6 cellular contexts compared by ENCODE assay signal in the genomic region with DNA sequence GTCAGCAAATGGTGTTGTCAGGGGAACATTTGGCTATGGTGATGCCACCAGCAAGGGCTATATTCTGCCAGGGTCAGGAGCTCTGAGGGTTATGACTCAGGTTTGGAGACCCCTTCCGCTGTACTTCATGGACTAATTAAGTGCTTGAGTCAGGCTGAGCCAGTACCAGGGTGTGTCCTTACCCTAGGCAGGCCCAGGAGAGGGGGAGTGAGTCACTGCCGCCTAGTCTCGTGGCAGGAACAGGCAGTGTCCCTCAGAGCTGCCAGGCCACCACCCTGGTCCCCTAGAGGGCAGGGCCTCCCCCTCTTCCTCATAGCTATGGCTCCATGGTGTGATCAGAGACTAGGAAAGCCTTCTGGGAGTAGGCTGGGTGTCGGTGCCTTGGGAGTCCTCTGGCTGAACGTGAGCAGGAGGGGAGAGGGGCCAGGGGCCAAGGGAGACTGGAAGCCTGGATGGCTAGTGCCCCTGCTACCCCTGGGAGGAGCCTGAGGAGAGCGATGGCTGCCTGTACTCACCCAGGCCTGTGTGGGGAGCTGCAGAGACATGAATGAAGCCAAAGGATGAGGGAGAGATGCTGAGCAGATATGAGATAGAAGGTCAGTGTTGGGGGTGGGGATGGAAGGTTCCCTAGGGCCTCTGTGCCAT. TPM values are rescaled to one million over a fixed set of nuclear protein-coding genes. Genes with fewer than 3 reads are reported as not detected.
A peak's percentile ranks its signal among the peaks of the same experiment; 100 is the strongest.
DNase-seq lines count a peak whose midpoint lies in the region; ATAC-seq and TF ChIP-seq lines count a peak whose summit lies in the region.

No MANE protein-coding gene starts in this region.

- CTCF ChIA-PET in CD8-positive, alpha-beta T cell (lab: Charles Lee): interaction anchor here (0.8 to 11.8 kb wide), 2 partner anchors 10 to 26 kb away, joined by 4 to 132 read pairs; partner anchors contain the start of gene MAPKAPK3

- H3K4me3 ChIP-seq in aorta (ENCODE audit: low read length in 2 of 2): no peak overlapping the region
- H3K4me3 ChIP-seq in CD8-positive, alpha-beta T cell (ENCODE audit: low read depth, low read length): no peak overlapping the region

- H3K9me3 Mint-ChIP-seq in CD8-positive, alpha-beta T cell: no peaks in the 10 kb centered on the region

- peaks cover 35% of the 10 kb centered on the region for H3K36me3 Mint-ChIP-seq in CD8-positive, alpha-beta T cell

- no peaks in the 10 kb centered on the region for H3K4me1 ChIP-seq in aorta (ENCODE audit: control insufficient read depth in 1 of 2, insufficient read depth in 2 of 2, low read length in 2 of 2)
- peaks cover 92% of the 10 kb centered on the region for H3K4me1 ChIP-seq in CD8-positive, alpha-beta T cell (ENCODE audit: insufficient read depth, low read length)

- POLR2A ChIA-PET in CD8-positive, alpha-beta T cell (lab: Charles Lee): no interaction called here

- peaks cover 0 to 2% of the 10 kb centered on the region in 2 donors for H3K36me3 ChIP-seq in aorta (ENCODE audit: control insufficient read depth in 1 of 2, insufficient read depth in 2 of 2, low read length in 1 of 2)
- no peaks in the 10 kb centered on the region for H3K36me3 ChIP-seq in CD8-positive, alpha-beta T cell (ENCODE audit: insufficient read depth, low read length)

- H3K27me3 Mint-ChIP-seq in CD8-positive, alpha-beta T cell (ENCODE audit: low read depth): no peaks in the 10 kb centered on the region

- no peak overlapping the region for H3K27ac ChIP-seq in aorta (ENCODE audit: low read depth in 1 of 2, low read length in 2 of 2)
- no peak overlapping the region for H3K27ac ChIP-seq in CD8-positive, alpha-beta T cell (ENCODE audit: low read depth, low read length)

- DNase-seq in GM13977 (ENCODE audit: low spot score): no peak
- peak; percentile 96 for DNase-seq in RPMI7951 (ENCODE audit: low read depth)
- DNase-seq in Right ventricle myocardium superior: peak; percentile 74
- peak in 1 of 2 donors; percentile 71 for DNase-seq in aorta
- DNase-seq in CD8-positive, alpha-beta T cell: no peak

- no peak overlapping the region for H3K27ac Mint-ChIP-seq in CD8-positive, alpha-beta T cell

- peak; percentile 72 for ATAC-seq in Right ventricle myocardium superior (ENCODE audit: poor library complexity)
- ATAC-seq in aorta (ENCODE audit: low FRiP score): peak; percentile 61
- no peak for ATAC-seq in CD8-positive, alpha-beta T cell
- no peak for ATAC-seq in HG03521 (IDR thresholded peaks at IDR 0.05; ENCODE audit: unreplicated experiment)

- H3K4me1 Mint-ChIP-seq in CD8-positive, alpha-beta T cell (ENCODE audit: low read depth): peaks cover 87% of the 10 kb centered on the region

- TF ChIP-seq CTCF in GM13977 (IDR thresholded peaks at IDR 0.05; ENCODE audit: extremely low read depth, insufficient read depth, missing control alignments): peak; percentile 59
- no peak for TF ChIP-seq CTCF in CD8-positive, alpha-beta T cell (IDR thresholded peaks at IDR 0.05)

- in situ Hi-C loops in GM13977 (cut with MboI; ENCODE audit: low pct_unique_long_range_greater_than_20kb, low sequenced_read_pairs, unreplicated experiment): no loop called here

- intact Hi-C loops in Right ventricle myocardium superior (cut with DNase I): no loop called here
- intact Hi-C loops in aorta (cut with DNase I): no loop called here
- intact Hi-C loops in CD8-positive, alpha-beta T cell (cut with DNase I, micrococcal nuclease): no loop called here

- WGBS in aorta, 2 donors: 56 to 64% methylated on average over 6 of the region's 6 CpGs

- no peaks in the 10 kb centered on the region for H3K9me3 ChIP-seq in aorta (ENCODE audit: control insufficient read depth, low read length)
- no peaks in the 10 kb centered on the region for H3K9me3 ChIP-seq in CD8-positive, alpha-beta T cell (ENCODE audit: low read length)

- H3K4me3 Mint-ChIP-seq in CD8-positive, alpha-beta T cell: no peak overlapping the region

- no peaks in the 10 kb centered on the region for H3K27me3 ChIP-seq in aorta (ENCODE audit: control insufficient read depth in 1 of 2, insufficient read depth in 2 of 2, low read length in 1 of 2)
- H3K27me3 ChIP-seq in CD8-positive, alpha-beta T cell (ENCODE audit: insufficient read depth, low read length): no peaks in the 10 kb centered on the region

RNA-seq across cellular contexts. Expression of gene MAPKAPK3, which starts 10.6 kb away (rescaled TPM):
- total RNA-seq in RPMI7951 (2014; rRNA removed; shearing (Covaris generic)): 65.7 and 75.5 TPM in 2 replicates
- total RNA-seq in Right ventricle myocardium superior (430 TPM), aorta (10 to 100 TPM; 23.7 to 24.8 TPM)
- polyA plus RNA-seq in aorta: 10 to 100 TPM; 13.0 to 18.3 TPM
- 10 to 100 TPM; 18.3 to 18.5 TPM for total RNA-seq in CD8-positive, alpha-beta T cell

RNA-seq across cellular contexts. Expression of gene CISH, which starts 16.0 kb away (rescaled TPM):
- 1.1 and 1.8 TPM in 2 replicates for total RNA-seq in RPMI7951 (2014; rRNA removed; shearing (Covaris generic))
- total RNA-seq in Right ventricle myocardium superior (8.0 TPM), aorta (10 to 100 TPM in 1 of 2 donors, 1 to 10 TPM in 1; 8.3 to 10.1 TPM)
- polyA plus RNA-seq in aorta: 1 to 10 TPM; 1.5 to 3.6 TPM
- total RNA-seq in CD8-positive, alpha-beta T cell: 1 to 10 TPM; 4.7 to 5.6 TPM

RNA-seq across cellular contexts. Expression of gene DOCK3, which starts 47.2 kb away (rescaled TPM):
- total RNA-seq in RPMI7951 (2014; rRNA removed; shearing (Covaris generic)): 0.10 and 0.12 TPM in 2 replicates
- 3.6 TPM for total RNA-seq in Right ventricle myocardium superior
- under 1 TPM; 0.72 to 0.97 TPM for total RNA-seq in aorta
- polyA plus RNA-seq in aorta: under 1 TPM; 0.31 to 0.38 TPM
- total RNA-seq in CD8-positive, alpha-beta T cell: 1 to 10 TPM; 2.8 to 3.0 TPM

RNA-seq across cellular contexts. Expression of gene HEMK1, which starts 58.2 kb away (rescaled TPM):
- 8.8 and 12.8 TPM in 2 replicates for total RNA-seq in RPMI7951 (2014; rRNA removed; shearing (Covaris generic))
- total RNA-seq in Right ventricle myocardium superior (19.5 TPM), aorta (10 to 100 TPM; 12.0 to 21.3 TPM)
- 10 to 100 TPM; 11.0 to 18.3 TPM for polyA plus RNA-seq in aorta
- total RNA-seq in CD8-positive, alpha-beta T cell: 10 to 100 TPM; 11.1 to 12.5 TPM

RNA-seq across cellular contexts. Expression of gene C3orf18, which starts 60.0 kb away (rescaled TPM):
- 15.5 and 16.0 TPM in 2 replicates for total RNA-seq in RPMI7951 (2014; rRNA removed; shearing (Covaris generic))
- total RNA-seq in Right ventricle myocardium superior: 53.1 TPM
- total RNA-seq in aorta: 10 to 100 TPM in 1 of 2 donors, 1 to 10 TPM in 1; 8.8 to 15.9 TPM
- 10 to 100 TPM; 16.4 to 18.0 TPM for polyA plus RNA-seq in aorta
- 1 to 10 TPM; 5.4 to 5.5 TPM for total RNA-seq in CD8-positive, alpha-beta T cell

Comparison
In these comparisons a context has a peak if more than half of its experiments do, and no peak if none do; other contexts are left out.
1. DNase-seq: peak in RPMI7951 (single experiment) and Right ventricle myocardium superior (single experiment); none in GM13977 (single experiment) and CD8-positive, alpha-beta T cell (0 of 7).
2. ATAC-seq: peak in Right ventricle myocardium superior (single experiment) and aorta (single experiment); none in CD8-positive, alpha-beta T cell (single experiment) and HG03521 (single experiment).